ENCODE assay signal across 20 cellular contexts in genomic region chr12:27898022-27898421, GRCh38.
"Had no signal": no experiment of that assay in that cellular context is flagged by ENCODE, and none has a peak within 500 bp of the region (broad histone marks: within the 10 kb centered on the region; RNA-seq: fewer than 3 reads in every experiment).

No MANE protein-coding gene starts in this region.

- H3K4me1 Mint-ChIP-seq: central memory CD8-positive, alpha-beta T cell; natural killer cell had no signal

- H3K27ac Mint-ChIP-seq: activated naive CD8-positive, alpha-beta T cell; natural killer cell; progenitor cell of endocrine pancreas; T-helper 1 cell treated with Interleukin-12 subunit alpha and Interleukin-12 subunit beta and Interleukin-4 antibody, amounts not matched to agents 30 μg/mL and 1 μg/mL, for 36 hours; WTC11 had no signal

- ATAC-seq: heart left ventricle, left colon, lower lobe of right lung, natural killer cell, WTC11 had no signal

- H3K27me3 Mint-ChIP-seq: progenitor cell of endocrine pancreas had no signal

- DNase-seq: activated T-cell treated with anti-CD3 and anti-CD28 coated beads, Interleukin-2, amount 50 U/mL, for 1 hour; adrenal gland; esophagus squamous epithelium; heart left ventricle; left colon; lower lobe of right lung; natural killer cell; retina; stimulated activated CD4-positive, alpha-beta T cell treated with anti-CD3 and anti-CD28 coated beads, Interleukin-1b, Interleukin-23, amount 100 ng/mL, for 48 hours; stomach; T1000; uterus had no signal

- H3K9me3 Mint-ChIP-seq: central memory CD8-positive, alpha-beta T cell; natural killer cell; T-helper 1 cell treated with Interleukin-12 subunit alpha and Interleukin-12 subunit beta and Interleukin-4 antibody, amounts not matched to agents 30 μg/mL and 1 μg/mL, for 36 hours; WTC11 had no signal

- H3K4me3 ChIP-seq: adrenal gland, ascending aorta, esophagus squamous epithelium, heart left ventricle, lower lobe of right lung, stomach, suprapubic skin, tibial nerve, uterus had no signal

- H3K4me3 Mint-ChIP-seq: activated naive CD8-positive, alpha-beta T cell; central memory CD8-positive, alpha-beta T cell; natural killer cell; T-helper 1 cell treated with Interleukin-12 subunit alpha and Interleukin-12 subunit beta and Interleukin-4 antibody, amounts not matched to agents 30 μg/mL and 1 μg/mL, for 36 hours; WTC11 had no signal

- H3K36me3 Mint-ChIP-seq: activated naive CD8-positive, alpha-beta T cell; natural killer cell; WTC11 had no signal
